ENCODE assay signal across 8 cellular contexts in genomic region chr9:16870606-16871357, GRCh38. TPM values are rescaled to one million over a fixed set of nuclear protein-coding genes. Genes with fewer than 3 reads are reported as not detected.
DNase-seq lines count a peak whose midpoint lies in the region; ATAC-seq and TF ChIP-seq lines count a peak whose summit lies in the region.

Gene BNC2, minus strand, starts transcription at chr9:16870670. Its CDS starts 22 bp downstream, at chr9:16870648.

- WGBS in gastroesophageal sphincter (ENCODE audit: low coverage in 1 of 2), 2 donors = 0% methylated on average over 8 to 16 of the region's 60 CpGs

- no peaks in the 10 kb centered on the region for H3K9me2 ChIP-seq in neural cell (ENCODE audit: insufficient read depth, low read length)

- H3K36me3 ChIP-seq in HAP-1 (replicated peaks) (no peaks in the 10 kb centered on the region), gastroesophageal sphincter (no peaks in the 10 kb centered on the region), neural cell (ENCODE audit: insufficient read depth, low read length) (no peaks in the 10 kb centered on the region)

- H3K79me2 ChIP-seq in neural cell (replicated peaks; ENCODE audit: insufficient read depth, low read length) = no peaks in the 10 kb centered on the region

- H4K20me1 ChIP-seq in neural cell (ENCODE audit: insufficient read depth) = no peaks in the 10 kb centered on the region

- peak within 1 kb of the TSS; percentile 69 for H3K4me2 ChIP-seq in neural cell (ENCODE audit: low read length)

- no peak for DNase-seq in AG09319 (ENCODE audit: extremely low read depth, low read depth)
- DNase-seq in HAP-1 (ENCODE audit: low spot score in 2 of 2) = peak; percentile 60 to 80
- DNase-seq in activated gamma-delta T cell (lab: John Stamatoyannopoulos, UW) = no peak

- no peaks in the 10 kb centered on the region for H3F3A ChIP-seq in neural cell (ENCODE audit: insufficient read depth, low read length, poor library complexity, severe bottlenecking)

- H3K4me3 ChIP-seq in HAP-1 = peak within 1 kb of the TSS; percentile 51
- H3K4me3 ChIP-seq in gastroesophageal sphincter = peak within 1 kb of the TSS; percentile 78 to 84
- H3K4me3 ChIP-seq in neural cell (ENCODE audit: low read length) = peak within 1 kb of the TSS; percentile 73

- peak within 1 kb of the TSS; percentile 35 for H3K9ac ChIP-seq in neural cell (ENCODE audit: low read length)

- TF ChIP-seq POLR2A in gastroesophageal sphincter (IDR thresholded peaks at IDR 0.05) = peak; percentile 13 to 17

- no peak for TF ChIP-seq EP300 in gastroesophageal sphincter (IDR thresholded peaks at IDR 0.05)
- TF ChIP-seq EP300 in neural cell (conservative IDR thresholded peaks at IDR 0.05; ENCODE audit: poor library complexity, severe bottlenecking) = no peak

- no peak within 1 kb of the TSS for H2AFZ ChIP-seq in neural cell (ENCODE audit: low read depth, low read length)

- peak within 1 kb of the TSS; percentile 69 for H3K27ac ChIP-seq in VCaP
- peak within 1 kb of the TSS; percentile 89 to 96 (median 92) for H3K27ac ChIP-seq in gastroesophageal sphincter
- no peak within 1 kb of the TSS for H3K27ac ChIP-seq in neural cell (ENCODE audit: low read length)

- H3K9me3 ChIP-seq in HAP-1 (no peaks in the 10 kb centered on the region), gastroesophageal sphincter (no peaks in the 10 kb centered on the region), neural cell (ENCODE audit: low read length) (no peaks in the 10 kb centered on the region)

- ATAC-seq in gastroesophageal sphincter (peak; percentile 55), HG03520 (IDR thresholded peaks at IDR 0.05; ENCODE audit: unreplicated experiment) (no peak), HG03135 (IDR thresholded peaks at IDR 0.05; ENCODE audit: unreplicated experiment) (no peak)

- peak; percentile 12 for TF ChIP-seq RAD21 in neural cell (conservative IDR thresholded peaks at IDR 0.05)

- TF ChIP-seq CTCF in AG09319 (IDR thresholded peaks at IDR 0.05; ENCODE audit: low read depth, low read length) = peak; percentile 9
- TF ChIP-seq CTCF in VCaP (conservative IDR thresholded peaks at IDR 0.05) = peak; percentile 38
- TF ChIP-seq CTCF in gastroesophageal sphincter (IDR thresholded peaks at IDR 0.05) = peak in 1 of 4 experiments; percentile 19
- peak; percentile 18 for TF ChIP-seq CTCF in neural cell (IDR thresholded peaks at IDR 0.05; ENCODE audit: poor library complexity, severe bottlenecking)

- H3K27me3 ChIP-seq in HAP-1 (ENCODE audit: low read depth) (no peaks in the 10 kb centered on the region), gastroesophageal sphincter (no peaks in the 10 kb centered on the region), neural cell (ENCODE audit: insufficient read depth, low read depth, low read length) (peaks cover 72% of the 10 kb centered on the region)

- in situ Hi-C loops in HAP-1 (cut with MboI; ENCODE audit: low sequenced_read_pairs) = no loop called here

- peaks cover 23% of the 10 kb centered on the region for H3K4me1 ChIP-seq in HAP-1
- H3K4me1 ChIP-seq in gastroesophageal sphincter = peaks cover 0 to 37% (median 0%) of the 10 kb centered on the region in 3 donors

TF ChIP-seq in neural cell, 6 proteins besides CTCF, POLR2A, EP300 and RAD21:
- TF ChIP-seq SMC3 (conservative IDR thresholded peaks at IDR 0.05; ENCODE audit: poor library complexity) (no peak), REST (IDR thresholded peaks at IDR 0.05; ENCODE audit: borderline replicate concordance) (no peak), POLR2AphosphoS5 (IDR thresholded peaks at IDR 0.05) (no peak), TAF1 (IDR thresholded peaks at IDR 0.05; ENCODE audit: low read depth) (no peak), EZH2 (IDR thresholded peaks at IDR 0.05; ENCODE audit: borderline replicate concordance, insufficient read depth, low read length, poor library complexity, severe bottlenecking) (no peak), MXI1 (conservative IDR thresholded peaks at IDR 0.05; ENCODE audit: poor library complexity, severe bottlenecking) (no peak)

RNA-seq across cellular contexts. Expression of gene BNC2, which starts in this region (rescaled TPM):
- total RNA-seq in gastroesophageal sphincter = 100 to 1,000 TPM in 2 of 4 donors, 10 to 100 TPM in 2; 90.2 to 130 (median 100.0) TPM
- polyA plus RNA-seq in neural cell = 1.2 and 1.3 TPM in 2 replicates
- 4.9 and 8.1 TPM in 2 replicates for polyA minus RNA-seq in neural cell

Comparison
In these comparisons a context has a peak if more than half of its experiments do, and no peak if none do; other contexts are left out.
1. DNase-seq: peak in HAP-1 (2 of 2); none in AG09319 (single experiment) and activated gamma-delta T cell (single experiment).
2. Peak in every context shown above with its lines, with median percentiles within 50 percentile points of each other: H3K4me3 ChIP-seq.